Comparison of ENCODE assay signal across 9 cellular contexts in the genomic region with DNA sequence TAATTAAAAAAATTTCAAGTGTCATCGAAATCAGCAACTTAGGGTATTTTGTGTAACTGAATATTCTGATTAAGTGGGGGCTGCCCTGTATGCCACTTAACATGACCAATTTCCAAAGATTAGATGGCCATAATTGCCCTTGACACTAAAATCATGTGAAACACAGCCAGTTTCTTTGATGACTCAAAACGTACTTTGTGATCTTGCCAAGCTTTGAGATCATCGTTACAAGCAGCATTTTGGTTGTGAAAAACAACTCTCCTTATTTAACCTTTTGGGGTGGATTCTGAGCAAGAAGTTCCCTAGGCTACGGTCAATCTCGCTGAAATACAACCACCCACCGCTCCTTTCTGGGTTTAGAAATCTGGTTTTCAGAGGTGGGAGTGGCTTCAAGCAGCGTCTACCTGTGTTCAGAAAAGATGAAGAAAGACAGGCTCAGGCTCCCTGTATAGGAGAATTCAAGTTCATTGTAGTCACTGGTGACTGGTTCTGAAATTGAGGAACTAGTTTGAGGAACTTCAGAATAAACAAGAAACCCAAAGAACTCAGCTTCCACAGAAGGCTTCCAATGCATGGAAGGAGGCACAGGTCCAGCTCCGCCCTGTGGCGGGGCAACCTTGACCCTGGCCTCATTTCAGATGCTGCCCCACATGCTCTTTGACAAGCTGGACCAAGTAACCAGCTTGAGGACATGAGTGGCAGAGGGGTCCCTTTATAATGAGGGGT. TPM values are rescaled to one million over a fixed set of nuclear protein-coding genes. Genes with fewer than 3 reads are reported as not detected.
DNase-seq lines count a peak whose midpoint lies in the region; ATAC-seq, FAIRE-seq and TF ChIP-seq lines count a peak whose summit lies in the region.
"Had no signal": no experiment of that assay in that cellular context is flagged by ENCODE, and none has a peak within 500 bp of the region (broad histone marks: within the 10 kb centered on the region; RNA-seq: fewer than 3 reads in every experiment).

No MANE protein-coding gene starts in this region.

- CTCF ChIA-PET in BJ (lab: Yijun Ruan, JAX): interaction anchor here (1.1 to 2.2 kb wide), 8 partner anchors 9 to 78 kb away, joined by 3 to 10 read pairs (median 4); partner anchors contain the start of gene MAP3K14

- DNase-seq in BJ (ENCODE audit: low read depth) (peak; percentile 77), RCC 7860 (ENCODE audit: low spot score) (peak; percentile 56), brain pericyte (ENCODE audit: low read depth, low spot score) (peak; percentile 58), medulla oblongata (ENCODE audit: extremely low spot score) (peak; percentile 76), tibial artery (peak in 1 of 2 donors; percentile 46), NCI-H128 (lab: John Stamatoyannopoulos, UW; ENCODE audit: unreplicated experiment) (no peak)

- H3K27me3 ChIP-seq in BJ (ENCODE audit: control insufficient read depth, insufficient read depth, low read length) (no peaks in the 10 kb centered on the region), tibial artery (no peaks in the 10 kb centered on the region)

- TF ChIP-seq CTCF in BJ (IDR thresholded peaks at IDR 0.05; ENCODE audit: insufficient read depth, low read depth, low read length) (no peak), tibial artery (IDR thresholded peaks at IDR 0.05) (no peak)

- POLR2A ChIA-PET in BJ (lab: Charles Lee): interaction anchor here (0.5 kb wide), 1 partner anchor 9 kb away, joined by 3 read pairs; the partner anchor contains the start of gene MAP3K14

- H3K4me1 ChIP-seq in tibial artery: peaks cover 0 to 65% (median 43%) of the 10 kb centered on the region in 4 donors

- no peak overlapping the region for H3K4me3 ChIP-seq in BJ (ENCODE audit: low read depth, low read length)
- H3K4me3 ChIP-seq in tibial artery: no peak overlapping the region

- no peaks in the 10 kb centered on the region for H3K9me3 ChIP-seq in tibial artery

- intact Hi-C loops in tibial artery (cut with DNase I; ENCODE audit: low total_unique reads): no loop called here

- H3K27ac ChIP-seq in tibial artery: peak overlapping the region; percentile 62 to 73

- H3K36me3 ChIP-seq in BJ (ENCODE audit: control insufficient read depth, insufficient read depth, low read length) (peaks cover 7% of the 10 kb centered on the region), tibial artery (no peaks in the 10 kb centered on the region)

- peak; percentile 37 for ATAC-seq in GM21576 (IDR thresholded peaks at IDR 0.05; ENCODE audit: unreplicated experiment)
- no peak for ATAC-seq in GM21367 (IDR thresholded peaks at IDR 0.05; ENCODE audit: unreplicated experiment)

- FAIRE-seq in RCC 7860 (lab: Jason Lieb, UNC): peak; percentile 79
- FAIRE-seq: H1 had no signal

RNA-seq across cellular contexts. Expression of gene MAP3K14, which starts 9.4 kb away (rescaled TPM):
- polyA plus RNA-seq in BJ (2011; rRNA removed): 4.5 and 6.5 TPM in 2 replicates
- polyA minus RNA-seq in BJ (2011; rRNA and poly(A)+ RNA removed): 4.0 and 5.9 TPM in 2 replicates

RNA-seq across cellular contexts. Expression of gene SPATA32, which starts 45.6 kb away (rescaled TPM):
- not detected in 2 replicates for polyA plus RNA-seq in BJ (2011; rRNA removed)
- polyA minus RNA-seq in BJ (2011; rRNA and poly(A)+ RNA removed): not detected in 2 replicates
